In the genomic region with DNA sequence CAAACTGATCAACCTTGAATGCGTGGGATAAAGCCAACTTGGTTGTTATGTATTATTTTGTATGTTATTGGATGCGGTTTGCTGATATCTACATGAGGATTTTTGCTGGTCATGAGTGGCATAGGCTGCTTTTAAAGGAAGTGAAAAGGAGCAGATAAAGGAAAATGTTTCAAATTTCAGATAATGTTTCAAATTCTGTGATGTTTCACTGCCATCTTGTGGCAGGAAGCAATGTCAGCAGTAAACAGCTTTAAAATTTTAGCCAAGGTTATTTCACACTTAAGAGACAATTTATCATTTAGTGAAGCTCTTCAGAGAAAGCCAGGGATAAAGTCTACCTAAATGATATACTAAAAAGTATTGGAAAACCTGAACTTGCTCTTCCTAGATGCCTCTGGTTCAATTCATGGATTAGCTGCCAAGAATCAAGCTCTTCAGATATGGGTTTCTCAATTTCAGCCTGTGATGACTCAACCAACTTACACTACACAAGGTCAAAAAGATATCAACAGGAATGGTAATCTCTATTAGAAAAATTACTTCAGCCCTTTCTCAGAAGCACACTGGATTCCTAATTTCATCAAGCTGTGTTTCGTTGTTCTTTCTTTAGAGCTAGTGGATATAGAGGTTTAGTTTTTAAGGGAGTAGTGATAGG, we compare ENCODE assay signal across 8 cellular contexts.
DNase-seq lines count a peak whose midpoint lies in the region; ATAC-seq and TF ChIP-seq lines count a peak whose summit lies in the region.

No MANE protein-coding gene starts in this region.

- intact Hi-C loops in PC-9 (cut with micrococcal nuclease; ENCODE audit: unreplicated experiment), result loop anchor here (5.0 kb wide), 1 partner anchor 613 kb away; no protein-coding TSS in a partner anchor
- intact Hi-C loops in psoas muscle (cut with DNase I), result no loop called here

- no peak overlapping the region for H3K4me2 ChIP-seq in PC-9

- peaks cover 43% of the 10 kb centered on the region for H3K36me3 ChIP-seq in PC-9 (ENCODE audit: low read depth)
- H3K36me3 ChIP-seq in psoas muscle (ENCODE audit: insufficient read depth in 1 of 2, low read depth in 1 of 2), result peaks cover 20 to 96% of the 10 kb centered on the region in 2 donors

- no peaks in the 10 kb centered on the region for H3K9me3 Mint-ChIP-seq in activated T-cell treated with anti-CD3 and anti-CD28 coated beads, Interleukin-2, amount 50 U/mL, for 72 hours
- H3K9me3 Mint-ChIP-seq in activated T-cell treated with anti-CD3 and anti-CD28 coated beads, Interleukin-2, amount 50 U/mL, for 4 hours, result no peaks in the 10 kb centered on the region

- H3K4me1 ChIP-seq in PC-9 (replicated peaks; ENCODE audit: insufficient read depth) (no peaks in the 10 kb centered on the region), psoas muscle (peaks cover 14% of the 10 kb centered on the region)

- H3K9me3 ChIP-seq in PC-9 (ENCODE audit: insufficient read depth, low read depth), result no peaks in the 10 kb centered on the region
- no peaks in the 10 kb centered on the region for H3K9me3 ChIP-seq in psoas muscle

- CTCF ChIA-PET in PC-9 (lab: Charles Lee), result no interaction called here

- TF ChIP-seq CTCF in PC-9 (conservative IDR thresholded peaks at IDR 0.05) (peak; percentile 76), fibroblast of mammary gland (conservative IDR thresholded peaks at IDR 0.05; ENCODE audit: control insufficient read depth, insufficient read depth, low read depth, low read length) (peak; percentile 71), psoas muscle (IDR thresholded peaks at IDR 0.05) (peak; percentile 56)

- no peak overlapping the region for H3K4me3 ChIP-seq in PC-9
- no peak overlapping the region for H3K4me3 ChIP-seq in fibroblast of mammary gland (ENCODE audit: control insufficient read depth, low read depth, low read length)
- H3K4me3 ChIP-seq in psoas muscle, result no peak overlapping the region

- no peaks in the 10 kb centered on the region for H3K79me2 ChIP-seq in PC-9 (ENCODE audit: low read depth)

- DNase-seq in activated T-cell treated with anti-CD3 and anti-CD28 coated beads, Interleukin-2, amount 50 U/mL, for 72 hours, result no peak
- no peak for DNase-seq in activated T-cell treated with anti-CD3 and anti-CD28 coated beads, Interleukin-2, amount 50 U/mL, for 4 hours
- DNase-seq in PC-9 (no peak), fibroblast of mammary gland (ENCODE audit: low read depth) (peak; percentile 56), psoas muscle (no peak), LoVo (ENCODE audit: low spot score) (no peak)
- no peak for DNase-seq in stimulated activated CD8-positive, alpha-beta memory T cell treated with anti-CD3 and anti-CD28 coated beads, Interleukin-4, amount 100 ng/mL, for 48 hours
- DNase-seq in stimulated activated CD4-positive, alpha-beta T cell treated with anti-CD3 and anti-CD28 coated beads, Interleukin-4, amount 100 ng/mL, for 24 hours, result no peak

- no peaks in the 10 kb centered on the region for H3K9me2 ChIP-seq in PC-9 (ENCODE audit: insufficient read depth)

- WGBS in psoas muscle, 3 donors, result 89 to 97% (median 91%) methylated on average over 3 of the region's 3 CpGs

- H3K4me3 Mint-ChIP-seq in activated T-cell treated with anti-CD3 and anti-CD28 coated beads, Interleukin-2, amount 50 U/mL, for 72 hours, result no peak overlapping the region
- H3K4me3 Mint-ChIP-seq in activated T-cell treated with anti-CD3 and anti-CD28 coated beads, Interleukin-2, amount 50 U/mL, for 4 hours, result no peak overlapping the region

- H3K36me3 Mint-ChIP-seq in activated T-cell treated with anti-CD3 and anti-CD28 coated beads, Interleukin-2, amount 50 U/mL, for 72 hours (ENCODE audit: insufficient read depth in 2 of 2), result peaks cover 13 to 19% of the 10 kb centered on the region in 2 donors
- peaks cover 32% of the 10 kb centered on the region for H3K36me3 Mint-ChIP-seq in activated T-cell treated with anti-CD3 and anti-CD28 coated beads, Interleukin-2, amount 50 U/mL, for 4 hours (ENCODE audit: insufficient read depth)

- H3K27ac Mint-ChIP-seq in activated T-cell treated with anti-CD3 and anti-CD28 coated beads, Interleukin-2, amount 50 U/mL, for 72 hours, result peak overlapping the region; percentile 60

- H3K27ac ChIP-seq in PC-9, result no peak overlapping the region
- H3K27ac ChIP-seq in psoas muscle, result no peak overlapping the region

- BruUV-seq in PC-9 (replicated peaks; lab: Mats Ljungman, UMichigan), result no TSS peak

- H4K20me1 ChIP-seq in PC-9 (ENCODE audit: insufficient read depth), result peaks cover 12% of the 10 kb centered on the region; the same call in 1 of the 2 replicates

- POLR2A ChIA-PET in PC-9 (lab: Charles Lee; ENCODE audit: unreplicated experiment), result interaction anchor here (0.6 kb wide), 1 partner anchor 32 kb away, joined by 5 read pairs; no protein-coding TSS in a partner anchor

- no peaks in the 10 kb centered on the region for H3K27me3 Mint-ChIP-seq in activated T-cell treated with anti-CD3 and anti-CD28 coated beads, Interleukin-2, amount 50 U/mL, for 72 hours (ENCODE audit: low read depth)
- no peaks in the 10 kb centered on the region for H3K27me3 Mint-ChIP-seq in activated T-cell treated with anti-CD3 and anti-CD28 coated beads, Interleukin-2, amount 50 U/mL, for 4 hours (ENCODE audit: low read depth)

- H3F3A ChIP-seq in PC-9 (ENCODE audit: insufficient read depth, low read depth), result peaks cover 30% of the 10 kb centered on the region

- no peaks in the 10 kb centered on the region for H3K4me1 Mint-ChIP-seq in activated T-cell treated with anti-CD3 and anti-CD28 coated beads, Interleukin-2, amount 50 U/mL, for 72 hours (ENCODE audit: low read depth)
- no peaks in the 10 kb centered on the region for H3K4me1 Mint-ChIP-seq in activated T-cell treated with anti-CD3 and anti-CD28 coated beads, Interleukin-2, amount 50 U/mL, for 4 hours (ENCODE audit: low read depth)

- no peak for ATAC-seq in activated T-cell treated with anti-CD3 and anti-CD28 coated beads, Interleukin-2, amount 50 U/mL, for 72 hours (replicated peaks in 1 of 2)
- ATAC-seq in activated T-cell treated with anti-CD3 and anti-CD28 coated beads, Interleukin-2, amount 50 U/mL, for 4 hours, result no peak
- ATAC-seq in psoas muscle, result peak in 2 of 4 donors; percentile 58 to 70

- H2AFZ ChIP-seq in PC-9, result no peak overlapping the region

- H3K27me3 ChIP-seq in PC-9 (ENCODE audit: insufficient read depth, low read depth) (no peaks in the 10 kb centered on the region), psoas muscle (ENCODE audit: insufficient read depth in 3 of 3, low read length in 2 of 3) (no peaks in the 10 kb centered on the region)
